In genomic region chr10:73780301-73780700, GRCh38 we compare ENCODE assay signal across 11 cellular contexts. TPM values are rescaled to one million over a fixed set of nuclear protein-coding genes. Genes with fewer than 3 reads are reported as not detected.
DNase-seq lines count a peak whose midpoint lies in the region; ATAC-seq and TF ChIP-seq lines count a peak whose summit lies in the region.
"Had no signal": no experiment of that assay in that cellular context is flagged by ENCODE, and none has a peak within 500 bp of the region (broad histone marks: within the 10 kb centered on the region; RNA-seq: fewer than 3 reads in every experiment).

No MANE protein-coding gene starts in this region.

- H3K36me3 ChIP-seq in BLaER1 (peaks cover 48% of the 10 kb centered on the region), HUES48 (ENCODE audit: control insufficient read depth, insufficient read depth, low read length) (peaks cover 33% of the 10 kb centered on the region)
- peaks cover 5 to 23% (median 17%) of the 10 kb centered on the region in 3 experiments for H3K36me3 ChIP-seq in naive thymus-derived CD4-positive, alpha-beta T cell (ENCODE audit: control insufficient read depth in 2 of 3, insufficient read depth in 3 of 3, low read length in 3 of 3)

- H3K4me3 Mint-ChIP-seq in activated naive CD8-positive, alpha-beta T cell treated with anti-CD3 and anti-CD28 coated beads, Interleukin-2, amount 10 ng/mL, durations not matched to agents 7 days and 5 days, result peak overlapping the region; percentile 98
- peak overlapping the region; percentile 87 to 100 (median 98) for H3K4me3 Mint-ChIP-seq in naive thymus-derived CD4-positive, alpha-beta T cell

- peak overlapping the region; percentile 34; the same call in 1 of the 2 replicates for H3K9ac ChIP-seq in BLaER1
- no peak overlapping the region for H3K9ac ChIP-seq in HUES48 (ENCODE audit: low read depth, low read length)

- H3K4me3 ChIP-seq in BLaER1 (peak overlapping the region; percentile 89), HUES48 (ENCODE audit: low read depth, low read length) (peak overlapping the region; percentile 98; the same call in 1 of the 2 replicates)
- no peak overlapping the region for H3K4me3 ChIP-seq in naive thymus-derived CD4-positive, alpha-beta T cell (ENCODE audit: low read length)

- no peak for TF ChIP-seq POLR2A in GM18505 (IDR thresholded peaks at IDR 0.05; ENCODE audit: borderline replicate concordance, extremely low read depth, insufficient read depth, insufficient read length)

- POLR2A ChIA-PET in activated naive CD8-positive, alpha-beta T cell treated with anti-CD3 and anti-CD28 coated beads, Interleukin-2, amount 10 ng/mL, durations not matched to agents 7 days and 5 days (lab: Charles Lee), result interaction anchor here (1.6 to 7.3 kb wide), 3 partner anchors 8 to 533 kb away, joined by 5 to 101 read pairs (median 16); partner anchors contain the start of gene DNAJC9
- POLR2A ChIA-PET in naive thymus-derived CD4-positive, alpha-beta T cell (lab: Charles Lee), result interaction anchor here (0.6 to 13.2 kb wide), 5 partner anchors 9 to 230 kb away, joined by 3 to 185 read pairs (median 26); partner anchors contain the start of genes NDST2 and SEC24C

- H3K27me3 ChIP-seq in BLaER1 (no peaks in the 10 kb centered on the region), HUES48 (ENCODE audit: control insufficient read depth, insufficient read depth, low read length) (no peaks in the 10 kb centered on the region)
- H3K27me3 ChIP-seq in naive thymus-derived CD4-positive, alpha-beta T cell (ENCODE audit: control insufficient read depth in 2 of 2, insufficient read depth in 2 of 2, low read length in 2 of 2), result no peaks in the 10 kb centered on the region

- peaks cover 42% of the 10 kb centered on the region for H3K4me1 Mint-ChIP-seq in activated naive CD8-positive, alpha-beta T cell treated with anti-CD3 and anti-CD28 coated beads, Interleukin-2, amount 10 ng/mL, durations not matched to agents 7 days and 5 days
- H3K4me1 Mint-ChIP-seq in naive thymus-derived CD4-positive, alpha-beta T cell, result peaks cover 35 to 63% (median 59%) of the 10 kb centered on the region in 7 donors

- no peak for ATAC-seq in activated naive CD8-positive, alpha-beta T cell treated with anti-CD3 and anti-CD28 coated beads, Interleukin-2, amount 10 ng/mL, durations not matched to agents 7 days and 5 days (ENCODE audit: low read depth)
- no peak for ATAC-seq in naive thymus-derived CD4-positive, alpha-beta T cell
- no peak for ATAC-seq in GM18505 (IDR thresholded peaks at IDR 0.05; ENCODE audit: unreplicated experiment)
- ATAC-seq: left cardiac atrium had no signal

- no peaks in the 10 kb centered on the region for H3K9me3 ChIP-seq in BLaER1
- no peaks in the 10 kb centered on the region for H3K9me3 ChIP-seq in HUES48 (ENCODE audit: control insufficient read depth, insufficient read depth, low read length)
- H3K9me3 ChIP-seq in naive thymus-derived CD4-positive, alpha-beta T cell (ENCODE audit: control insufficient read depth in 2 of 3, low read length in 3 of 3), result no peaks in the 10 kb centered on the region

- CTCF ChIA-PET in naive thymus-derived CD4-positive, alpha-beta T cell (lab: Charles Lee), result interaction anchor here (1.2 kb wide), 1 partner anchor 12 kb away, joined by 3 read pairs; no protein-coding TSS in a partner anchor

- H3K27me3 Mint-ChIP-seq in activated naive CD8-positive, alpha-beta T cell treated with anti-CD3 and anti-CD28 coated beads, Interleukin-2, amount 10 ng/mL, durations not matched to agents 7 days and 5 days, result no peaks in the 10 kb centered on the region
- no peaks in the 10 kb centered on the region for H3K27me3 Mint-ChIP-seq in naive thymus-derived CD4-positive, alpha-beta T cell

- H4K20me1 ChIP-seq in BLaER1, result peaks cover 70% of the 10 kb centered on the region

- DNase-seq in activated naive CD8-positive, alpha-beta T cell treated with anti-CD3 and anti-CD28 coated beads, Interleukin-2, amount 10 ng/mL, durations not matched to agents 7 days and 5 days, result no peak
- DNase-seq in naive thymus-derived CD4-positive, alpha-beta T cell, result no peak
- DNase-seq in amygdala (lab: John Stamatoyannopoulos, UW) (no peak), HUDEP-2 (lab: John Stamatoyannopoulos, UW; ENCODE audit: unreplicated experiment in 76 of 76) (no peak), H4 (ENCODE audit: low spot score) (no peak)
- DNase-seq: H7, left cardiac atrium, NCI-H2081 treated with DMSO at 0.1 percent for 48 hours had no signal

- peaks cover 20% of the 10 kb centered on the region for H3K36me3 Mint-ChIP-seq in activated naive CD8-positive, alpha-beta T cell treated with anti-CD3 and anti-CD28 coated beads, Interleukin-2, amount 10 ng/mL, durations not matched to agents 7 days and 5 days
- peaks cover 0 to 24% (median 7%) of the 10 kb centered on the region in 5 donors for H3K36me3 Mint-ChIP-seq in naive thymus-derived CD4-positive, alpha-beta T cell

- peaks cover 85% of the 10 kb centered on the region for H3K4me1 ChIP-seq in BLaER1
- H3K4me1 ChIP-seq in HUES48 (ENCODE audit: control insufficient read depth, insufficient read depth, low read length), result peaks cover 14% of the 10 kb centered on the region; the same call in 1 of the 2 replicates
- H3K4me1 ChIP-seq in naive thymus-derived CD4-positive, alpha-beta T cell (ENCODE audit: control insufficient read depth in 2 of 2, insufficient read depth in 2 of 2, low read length in 2 of 2), result peaks cover 26 to 30% of the 10 kb centered on the region in 2 donors

- H3K9me3 Mint-ChIP-seq in activated naive CD8-positive, alpha-beta T cell treated with anti-CD3 and anti-CD28 coated beads, Interleukin-2, amount 10 ng/mL, durations not matched to agents 7 days and 5 days, result no peaks in the 10 kb centered on the region
- peaks cover 0 to 1% (median 0%) of the 10 kb centered on the region in 11 donors for H3K9me3 Mint-ChIP-seq in naive thymus-derived CD4-positive, alpha-beta T cell

- peak overlapping the region; percentile 99 for H3K27ac Mint-ChIP-seq in activated naive CD8-positive, alpha-beta T cell treated with anti-CD3 and anti-CD28 coated beads, Interleukin-2, amount 10 ng/mL, durations not matched to agents 7 days and 5 days
- H3K27ac Mint-ChIP-seq in naive thymus-derived CD4-positive, alpha-beta T cell, result peak overlapping the region in 8 of 9 donors; percentile 27 to 98 (median 72)

- peak overlapping the region; percentile 97 for H3K4me2 ChIP-seq in BLaER1

- H3K27ac ChIP-seq in BLaER1 (no peak overlapping the region), HUES48 (ENCODE audit: low read depth, low read length) (no peak overlapping the region)
- H3K27ac ChIP-seq in naive thymus-derived CD4-positive, alpha-beta T cell (ENCODE audit: low read depth, low read length), result peak overlapping the region; percentile 92

- intact Hi-C loops in naive thymus-derived CD4-positive, alpha-beta T cell (cut with micrococcal nuclease), result loop anchor here in 1 of 2 donors (5.0 kb wide), 1 partner anchor 153 kb away; no protein-coding TSS in a partner anchor

RNA-seq across cellular contexts. Expression of gene CHCHD1, which starts 1.5 kb away (rescaled TPM):
- 10 to 100 TPM; 23.0 to 24.8 TPM for total RNA-seq in activated naive CD8-positive, alpha-beta T cell treated with anti-CD3 and anti-CD28 coated beads, Interleukin-2, amount 10 ng/mL, durations not matched to agents 7 days and 5 days
- total RNA-seq in naive thymus-derived CD4-positive, alpha-beta T cell, result 10 to 100 TPM in 3 of 5 experiments, 1 to 10 TPM in 2; 5.6 to 31.4 (median 14.9) TPM
- polyA plus RNA-seq in naive thymus-derived CD4-positive, alpha-beta T cell, result 10 to 100 TPM; 40.5 to 49.6 TPM
- 82.5 and 100 TPM in 2 replicates for total RNA-seq in H4 (2014; rRNA removed; shearing (Covaris generic))

RNA-seq across cellular contexts. Expression of gene ZSWIM8, which starts 5.1 kb away (rescaled TPM):
- total RNA-seq in activated naive CD8-positive, alpha-beta T cell treated with anti-CD3 and anti-CD28 coated beads, Interleukin-2, amount 10 ng/mL, durations not matched to agents 7 days and 5 days, result 10 to 100 TPM; 93.4 to 95.2 TPM
- total RNA-seq in naive thymus-derived CD4-positive, alpha-beta T cell, result 100 to 1,000 TPM in 1 of 5 experiments, 10 to 100 TPM in 4; 70.9 to 102 (median 83.2) TPM
- 10 to 100 TPM in 1 of 2 donors, 1 to 10 TPM in 1; 9.9 to 27.9 TPM for polyA plus RNA-seq in naive thymus-derived CD4-positive, alpha-beta T cell
- total RNA-seq in H4 (2014; rRNA removed; shearing (Covaris generic)), result 11.2 and 19.6 TPM in 2 replicates

RNA-seq across cellular contexts. Expression of gene NDST2, which starts 31.1 kb away (rescaled TPM):
- total RNA-seq in activated naive CD8-positive, alpha-beta T cell treated with anti-CD3 and anti-CD28 coated beads, Interleukin-2, amount 10 ng/mL, durations not matched to agents 7 days and 5 days, result 10 to 100 TPM; 80.1 to 82.0 TPM
- total RNA-seq in naive thymus-derived CD4-positive, alpha-beta T cell, result 100 to 1,000 TPM in 3 of 5 experiments, 10 to 100 TPM in 2; 74.2 to 117 (median 104) TPM
- 10 to 100 TPM; 23.1 to 34.3 TPM for polyA plus RNA-seq in naive thymus-derived CD4-positive, alpha-beta T cell
- 8.5 and 14.8 TPM in 2 replicates for total RNA-seq in H4 (2014; rRNA removed; shearing (Covaris generic))

RNA-seq across cellular contexts. Expression of gene SEC24C, which starts 36.1 kb away (rescaled TPM):
- 10 to 100 TPM; 96.3 to 96.7 TPM for total RNA-seq in activated naive CD8-positive, alpha-beta T cell treated with anti-CD3 and anti-CD28 coated beads, Interleukin-2, amount 10 ng/mL, durations not matched to agents 7 days and 5 days
- total RNA-seq in naive thymus-derived CD4-positive, alpha-beta T cell, result 100 to 1,000 TPM in 2 of 5 experiments, 10 to 100 TPM in 3; 68.7 to 122 (median 95.4) TPM
- polyA plus RNA-seq in naive thymus-derived CD4-positive, alpha-beta T cell, result 10 to 100 TPM; 23.3 to 41.4 TPM
- 49.6 and 56.8 TPM in 2 replicates for total RNA-seq in H4 (2014; rRNA removed; shearing (Covaris generic))
